ENCODE assay signal across 8 cellular contexts in genomic region chr1:183881387-183882084, GRCh38.
DNase-seq lines count a peak whose midpoint lies in the region; ATAC-seq and TF ChIP-seq lines count a peak whose summit lies in the region.

No MANE protein-coding gene starts in this region.

- peaks cover 77% of the 10 kb centered on the region for H3K36me3 Mint-ChIP-seq in Caco-2 (ENCODE audit: insufficient read depth, unreplicated experiment)

- peak; percentile 62 for ATAC-seq in omental fat pad (ENCODE audit: low FRiP score)
- no peak for ATAC-seq in GM18870 (IDR thresholded peaks at IDR 0.05; ENCODE audit: unreplicated experiment)
- no peak for ATAC-seq in HG03280 (IDR thresholded peaks at IDR 0.05; ENCODE audit: unreplicated experiment)

- H3K4me3 ChIP-seq in Caco-2 (ENCODE audit: low read depth, low read length) (no peak overlapping the region), foreskin fibroblast (ENCODE audit: low read depth in 1 of 2, low read length in 2 of 2) (no peak overlapping the region)

- no TSS peak for BruUV-seq in Caco-2 (replicated peaks; lab: Mats Ljungman, UMichigan)

- no peaks in the 10 kb centered on the region for H3K9me3 Mint-ChIP-seq in Caco-2 (ENCODE audit: unreplicated experiment)

- POLR2A ChIA-PET in Caco-2 (lab: Charles Lee) = interaction anchor here (0.5 kb wide), 1 partner anchor 44 kb away, joined by 3 read pairs; no protein-coding TSS in a partner anchor

- H3K27me3 Mint-ChIP-seq in Caco-2 (ENCODE audit: insufficient read depth, unreplicated experiment) = no peaks in the 10 kb centered on the region

- CTCF ChIA-PET in Caco-2 (lab: Charles Lee) = interaction anchor here (0.8 to 1.5 kb wide), 2 partner anchors 11 to 34 kb away, joined by 3 to 4 read pairs; no protein-coding TSS in a partner anchor

- intact Hi-C loops in Caco-2 (cut with micrococcal nuclease; ENCODE audit: unreplicated experiment) = no loop called here

- H3K36me3 ChIP-seq in Caco-2 (ENCODE audit: control insufficient read depth, insufficient read depth, low read length) = no peaks in the 10 kb centered on the region

- peaks cover 48% of the 10 kb centered on the region for H3K4me1 ChIP-seq in Caco-2

- H3K4me1 Mint-ChIP-seq in Caco-2 (ENCODE audit: low read depth, unreplicated experiment) = peaks cover 56% of the 10 kb centered on the region

- peak; percentile 73 to 78 for DNase-seq in Caco-2
- peak; percentile 10 for DNase-seq in NCI-H69 (lab: John Stamatoyannopoulos, UW)
- peak; percentile 61 to 82 for DNase-seq in foreskin fibroblast
- DNase-seq in omental fat pad (ENCODE audit: low spot score) = no peak
- DNase-seq in activated CD4-positive, alpha-beta T cell treated with anti-CD3 and anti-CD28 coated beads for 48 hours = no peak
- no peak for DNase-seq in GM10266 (ENCODE audit: extremely low spot score)

- H3K27ac Mint-ChIP-seq in Caco-2 (ENCODE audit: unreplicated experiment) = peak overlapping the region; percentile 97

- H3K9me3 ChIP-seq in Caco-2 = no peaks in the 10 kb centered on the region

- H3K27me3 ChIP-seq in Caco-2 (replicated peaks; ENCODE audit: control insufficient read depth, insufficient read depth, low read length) = no peaks in the 10 kb centered on the region

- TF ChIP-seq CTCF in Caco-2 (IDR thresholded peaks at IDR 0.05; ENCODE audit: insufficient read depth in 1 of 2, low read depth in 1 of 2, low read length in 1 of 2, severe bottlenecking in 1 of 2, unreplicated experiment in 1 of 2) = no peak
- TF ChIP-seq CTCF in foreskin fibroblast (IDR thresholded peaks at IDR 0.05; ENCODE audit: low read depth, low read length) = no peak
- TF ChIP-seq CTCF in omental fat pad (IDR thresholded peaks at IDR 0.05) = no peak
- TF ChIP-seq CTCF in GM10266 (IDR thresholded peaks at IDR 0.05; ENCODE audit: control insufficient read depth, insufficient read depth, low read depth, missing control alignments) = no peak

- H3K4me3 Mint-ChIP-seq in Caco-2 (ENCODE audit: unreplicated experiment) = peak overlapping the region; percentile 55

Comparison
In these comparisons a context has a peak if more than half of its experiments do, and no peak if none do; other contexts are left out.
1. DNase-seq: peak in Caco-2 (2 of 2), NCI-H69 (single experiment) and foreskin fibroblast (2 of 2); none in omental fat pad (single experiment), activated CD4-positive, alpha-beta T cell treated with anti-CD3 and anti-CD28 coated beads for 48 hours (single experiment) and GM10266 (single experiment).